Comparison of ENCODE assay signal across 8 cellular contexts in genomic region chr15:24772709-24773373, GRCh38.
A peak's percentile ranks its signal among the peaks of the same experiment; 100 is the strongest.
DNase-seq lines count a peak whose midpoint lies in the region; ATAC-seq and TF ChIP-seq lines count a peak whose summit lies in the region.

No MANE protein-coding gene starts in this region.

- peaks cover 9% of the 10 kb centered on the region for H3K36me3 Mint-ChIP-seq in nephron progenitor cell (ENCODE audit: low read depth)

- H3K27ac ChIP-seq in foreskin keratinocyte = no peak overlapping the region

- peaks cover 18% of the 10 kb centered on the region for H3K27me3 Mint-ChIP-seq in nephron progenitor cell (ENCODE audit: low read depth, poor library complexity)

- peak overlapping the region; percentile 91 for H3K4me3 Mint-ChIP-seq in nephron progenitor cell

- peak; percentile 95 for ATAC-seq in foreskin keratinocyte
- no peak for ATAC-seq in HG02678 (IDR thresholded peaks at IDR 0.05; ENCODE audit: unreplicated experiment)

- H3K27ac Mint-ChIP-seq in nephron progenitor cell = peak overlapping the region; percentile 98

- H3K9me3 Mint-ChIP-seq in nephron progenitor cell = peaks cover 53% of the 10 kb centered on the region

- no peak for TF ChIP-seq CTCF in foreskin keratinocyte (conservative IDR thresholded peaks at IDR 0.05)
- no peak for TF ChIP-seq CTCF in nephron progenitor cell (IDR thresholded peaks at IDR 0.05)

- no peaks in the 10 kb centered on the region for H3K4me1 ChIP-seq in foreskin keratinocyte

- no peaks in the 10 kb centered on the region for H3K4me1 Mint-ChIP-seq in nephron progenitor cell

- no peaks in the 10 kb centered on the region for H3K27me3 ChIP-seq in foreskin keratinocyte

- peak; percentile 84 for DNase-seq in DMS114 treated with DMSO at 0.1 percent for 48 hours (lab: John Stamatoyannopoulos, UW; ENCODE audit: unreplicated experiment)
- peak; percentile 24 for DNase-seq in NCI-H82 treated with DMSO at 0.1 percent for 48 hours (lab: John Stamatoyannopoulos, UW; ENCODE audit: unreplicated experiment)
- DNase-seq in activated gamma-delta T cell treated with anti-CD3 and anti-CD28 coated beads, Interleukin-2, amount 50 U/mL, for 16 hours (ENCODE audit: low read depth) = peak; percentile 24
- DNase-seq in foreskin keratinocyte = peak; percentile 46 to 71
- DNase-seq in nephron progenitor cell = peak; percentile 79
- peak; percentile 17 to 67 (median 48) for DNase-seq in stimulated activated naive CD4-positive, alpha-beta T cell (lab: John Stamatoyannopoulos, UW)
- DNase-seq in NCI-H774 (lab: John Stamatoyannopoulos, UW) = no peak
